Comparison of ENCODE assay signal across 8 cellular contexts in the genomic region with DNA sequence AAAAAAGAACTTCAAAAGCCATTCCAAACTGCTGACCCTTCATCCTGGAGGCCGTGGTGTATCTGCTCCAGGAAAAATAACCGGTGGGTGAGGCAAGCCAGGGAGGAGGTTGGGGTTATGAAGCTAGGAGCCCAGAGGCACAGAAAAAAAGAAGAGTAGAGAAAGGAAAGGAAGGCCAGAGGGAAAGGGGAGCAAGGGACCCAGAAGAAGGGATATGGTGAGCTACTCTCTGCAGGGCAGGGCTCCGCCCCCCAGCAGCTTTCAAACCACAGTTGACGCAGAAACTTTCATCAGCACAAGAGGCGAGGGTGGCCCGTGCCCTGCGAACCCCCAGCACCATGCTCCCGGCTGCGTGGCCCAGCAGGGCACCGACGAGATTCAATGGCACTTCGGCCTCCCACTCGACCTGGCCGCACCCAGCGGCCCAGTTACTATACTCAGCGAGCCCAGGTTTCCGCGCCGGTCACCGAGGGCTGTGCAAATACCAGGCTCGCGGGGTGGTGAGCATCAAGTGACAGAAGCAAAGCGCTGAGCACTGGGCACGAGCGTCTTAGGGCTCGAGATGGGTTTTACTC. TPM values are rescaled to one million over a fixed set of nuclear protein-coding genes. Genes with fewer than 3 reads are reported as not detected.
DNase-seq lines count a peak whose midpoint lies in the region; ATAC-seq, FAIRE-seq and TF ChIP-seq lines count a peak whose summit lies in the region.

No MANE protein-coding gene starts in this region.

- no peaks in the 10 kb centered on the region for H3K9me3 ChIP-seq in HUES64 (ENCODE audit: insufficient read depth, low read depth, low read length)
- H3K9me3 ChIP-seq in ascending aorta: no peaks in the 10 kb centered on the region
- no peaks in the 10 kb centered on the region for H3K9me3 ChIP-seq in small intestine (ENCODE audit: control insufficient read depth, low read depth)

- peak; percentile 75 for DNase-seq in GM03348 (ENCODE audit: low spot score)
- DNase-seq in T-helper 2 cell: peak; percentile 44 to 92 (median 71)
- peak; percentile 18 to 72 for DNase-seq in ascending aorta (ENCODE audit: low spot score in 2 of 2)
- DNase-seq in small intestine: peak; percentile 62
- no peak for DNase-seq in SHP77 (lab: John Stamatoyannopoulos, UW)

- H3K9ac ChIP-seq in HUES64 (ENCODE audit: low read depth, low read length): peak overlapping the region; percentile 96

- peak overlapping the region; percentile 78 for H3K4me3 ChIP-seq in HUES64 (ENCODE audit: low read length)
- H3K4me3 ChIP-seq in ascending aorta: peak overlapping the region; percentile 82 to 83
- H3K4me3 ChIP-seq in iPS-11a (ENCODE audit: low read depth, low read length): peak overlapping the region; percentile 81
- H3K4me3 ChIP-seq in small intestine (ENCODE audit: low read depth in 1 of 2, low read length in 2 of 2): peak overlapping the region; percentile 75 to 82

- peak overlapping the region; percentile 92 for H3K27ac ChIP-seq in HUES64 (ENCODE audit: low read depth, low read length)
- peak overlapping the region; percentile 87 to 91 for H3K27ac ChIP-seq in ascending aorta
- peak overlapping the region; percentile 38 to 92 for H3K27ac ChIP-seq in small intestine (ENCODE audit: low read depth in 1 of 2, low read length in 1 of 2)

- WGBS in HUES64: 2% methylated on average over 26 of the region's 26 CpGs
- 0 to 2% (median 2%) methylated on average over 24 to 26 of the region's 26 CpGs for WGBS in small intestine, 3 donors

- intact Hi-C loops in ascending aorta (cut with DNase I): loop anchor here (1.0 to 10.0 kb wide), 4 partner anchors 110 to 821 kb away; a partner anchor contains a TSS

- H3K36me3 ChIP-seq in HUES64 (ENCODE audit: insufficient read depth, low read length) (peaks cover 26% of the 10 kb centered on the region), ascending aorta (peaks cover 3 to 6% of the 10 kb centered on the region in 2 donors), small intestine (ENCODE audit: control insufficient read depth in 2 of 2, insufficient read depth in 2 of 2, low read length in 2 of 2) (peaks cover 0 to 2% of the 10 kb centered on the region in 2 donors)

- no peak for TF ChIP-seq CTCF in ascending aorta (IDR thresholded peaks at IDR 0.05)

- FAIRE-seq in small intestine (lab: Jason Lieb, UNC): no peak

- peak; percentile 70 for ATAC-seq in GM21529 (IDR thresholded peaks at IDR 0.05; ENCODE audit: unreplicated experiment)

- H3K27me3 ChIP-seq in HUES64 (ENCODE audit: insufficient read depth, low read length) (no peaks in the 10 kb centered on the region), ascending aorta (no peaks in the 10 kb centered on the region), small intestine (ENCODE audit: control insufficient read depth in 2 of 2, insufficient read depth in 2 of 2, low read length in 2 of 2) (no peaks in the 10 kb centered on the region)

- H3K4me1 ChIP-seq in HUES64 (ENCODE audit: insufficient read depth, low read length) (peaks cover 18% of the 10 kb centered on the region), ascending aorta (peaks cover 0 to 5% of the 10 kb centered on the region in 2 donors), small intestine (ENCODE audit: control insufficient read depth in 2 of 2, insufficient read depth in 1 of 2, low read depth in 1 of 2, low read length in 1 of 2) (peaks cover 0 to 2% of the 10 kb centered on the region in 2 donors)

RNA-seq across cellular contexts. Expression of a gene that starts 0.7 kb away (rescaled TPM):
- 109 TPM for polyA plus RNA-seq in HUES64 (2013, experiment 1 of 2)
- 98.3 TPM for polyA plus RNA-seq in HUES64 (2013, experiment 2 of 2)
- total RNA-seq in ascending aorta: 62.5 TPM
- 10 to 100 TPM in 2 of 3 donors, 1 to 10 TPM in 1; 9.5 to 25.0 (median 23.0) TPM for polyA plus RNA-seq in small intestine

RNA-seq across cellular contexts. Expression of a gene that starts 38.6 kb away (rescaled TPM):
- polyA plus RNA-seq in HUES64 (2013, experiment 1 of 2): 0.05 TPM
- not detected for polyA plus RNA-seq in HUES64 (2013, experiment 2 of 2)
- total RNA-seq in ascending aorta: not detected
- 100 to 1,000 TPM in 1 of 3 donors, 10 to 100 TPM in 2; 37.0 to 332 (median 100.0) TPM for polyA plus RNA-seq in small intestine

Comparison
In these comparisons a context has a peak if more than half of its experiments do, and no peak if none do; other contexts are left out.
1. DNase-seq: peak in GM03348 (single experiment), T-helper 2 cell (5 of 5), ascending aorta (2 of 2) and small intestine (single experiment); none in SHP77 (0 of 2).
2. Peak in every context shown above with its lines, with median percentiles within 50 percentile points of each other: H3K27ac ChIP-seq and H3K4me3 ChIP-seq.